ENCODE assay signal across 14 cellular contexts in genomic region chr14:79573486-79573885, GRCh38.
DNase-seq lines count a peak whose midpoint lies in the region; ATAC-seq and TF ChIP-seq lines count a peak whose summit lies in the region.
"Had no signal": no experiment of that assay in that cellular context is flagged by ENCODE, and none has a peak within 500 bp of the region (broad histone marks: within the 10 kb centered on the region; RNA-seq: fewer than 3 reads in every experiment).

No MANE protein-coding gene starts in this region.

- no peaks in the 10 kb centered on the region for H3K36me3 Mint-ChIP-seq in stimulated activated naive B cell treated with anti-CD40 and anti-IgM and Interleukin-4, amounts not matched to agents 10 μg/mL and 1 μg/mL and 100 μg/mL, for 72 hours
- H3K36me3 Mint-ChIP-seq: CD4-positive, CD25-positive, alpha-beta regulatory T cell had no signal

- no peak for TF ChIP-seq CTCF in astrocyte of the cerebellum (IDR thresholded peaks at IDR 0.05; ENCODE audit: low read depth, low read length, missing control alignments)

- no peaks in the 10 kb centered on the region for H3K27me3 Mint-ChIP-seq in stimulated activated naive B cell treated with anti-CD40 and anti-IgM and Interleukin-4, amounts not matched to agents 10 μg/mL and 1 μg/mL and 100 μg/mL, for 72 hours
- H3K27me3 Mint-ChIP-seq: CD4-positive, CD25-positive, alpha-beta regulatory T cell had no signal

- DNase-seq in DMS79 treated with DMSO at 0.1 percent for 48 hours (lab: John Stamatoyannopoulos, UW) = peak; percentile 53
- DNase-seq in Kasumi-1 (lab: John Stamatoyannopoulos, UW) = peak; percentile 70 to 83
- DNase-seq in astrocyte of the cerebellum (ENCODE audit: low read depth) = peak; percentile 60
- peak; percentile 84 for DNase-seq in foreskin melanocyte
- DNase-seq in NCI-H748 (lab: John Stamatoyannopoulos, UW; ENCODE audit: unreplicated experiment) = no peak
- DNase-seq in stimulated activated naive B cell treated with anti-CD40 and anti-IgM and Interleukin-4, amounts not matched to agents 10 μg/mL and 1 μg/mL and 100 μg/mL, for 72 hours = no peak
- no peak for DNase-seq in Right ventricle myocardium superior
- DNase-seq: CD4-positive, CD25-positive, alpha-beta regulatory T cell; MV-4-11; NCI-H1417 treated with DMSO at 0.1 percent for 48 hours; NCI-H2029 treated with DMSO at 0.1 percent for 48 hours; NCI-H510A treated with DMSO at 0.1 percent for 48 hours had no signal

- intact Hi-C loops in Right ventricle myocardium superior (cut with DNase I) = no loop called here

- H3K4me3 ChIP-seq in astrocyte of the cerebellum (ENCODE audit: low read depth, low read length) = no peak overlapping the region
- H3K4me3 ChIP-seq: A549 had no signal

- H3K27ac Mint-ChIP-seq in stimulated activated naive B cell treated with anti-CD40 and anti-IgM and Interleukin-4, amounts not matched to agents 10 μg/mL and 1 μg/mL and 100 μg/mL, for 72 hours = no peak overlapping the region

- ATAC-seq in HG02571 (IDR thresholded peaks at IDR 0.05; ENCODE audit: unreplicated experiment) (no peak), Right ventricle myocardium superior (ENCODE audit: poor library complexity) (no peak)
- ATAC-seq in stimulated activated naive B cell treated with anti-CD40 and anti-IgM and Interleukin-4, amounts not matched to agents 10 μg/mL and 1 μg/mL and 100 μg/mL, for 72 hours (replicated peaks) = no peak
- ATAC-seq: A549 had no signal

- no peak overlapping the region for H3K4me3 Mint-ChIP-seq in stimulated activated naive B cell treated with anti-CD40 and anti-IgM and Interleukin-4, amounts not matched to agents 10 μg/mL and 1 μg/mL and 100 μg/mL, for 72 hours
- H3K4me3 Mint-ChIP-seq: CD4-positive, CD25-positive, alpha-beta regulatory T cell had no signal

- H3K9me3 Mint-ChIP-seq in stimulated activated naive B cell treated with anti-CD40 and anti-IgM and Interleukin-4, amounts not matched to agents 10 μg/mL and 1 μg/mL and 100 μg/mL, for 72 hours = peaks cover 0 to 2% of the 10 kb centered on the region in 2 donors

- H3K4me1 Mint-ChIP-seq in stimulated activated naive B cell treated with anti-CD40 and anti-IgM and Interleukin-4, amounts not matched to agents 10 μg/mL and 1 μg/mL and 100 μg/mL, for 72 hours = no peaks in the 10 kb centered on the region
- H3K4me1 Mint-ChIP-seq: CD4-positive, CD25-positive, alpha-beta regulatory T cell had no signal

- in situ Hi-C loops in astrocyte of the cerebellum (cut with HindIII; ENCODE audit: low sequenced_read_pairs) = loop anchor here (25.0 kb wide), 1 partner anchor 586 kb away; no protein-coding TSS in a partner anchor

Comparison
In these comparisons a context has a peak if more than half of its experiments do, and no peak if none do; other contexts are left out.
1. DNase-seq: peak in DMS79 treated with DMSO at 0.1 percent for 48 hours (single experiment), Kasumi-1 (2 of 2), astrocyte of the cerebellum (single experiment) and foreskin melanocyte (single experiment); none in NCI-H748 (single experiment), stimulated activated naive B cell treated with anti-CD40 and anti-IgM and Interleukin-4, amounts not matched to agents 10 μg/mL and 1 μg/mL and 100 μg/mL, for 72 hours (single experiment) and Right ventricle myocardium superior (single experiment).